ENCODE assay signal across 8 cellular contexts in the genomic region with DNA sequence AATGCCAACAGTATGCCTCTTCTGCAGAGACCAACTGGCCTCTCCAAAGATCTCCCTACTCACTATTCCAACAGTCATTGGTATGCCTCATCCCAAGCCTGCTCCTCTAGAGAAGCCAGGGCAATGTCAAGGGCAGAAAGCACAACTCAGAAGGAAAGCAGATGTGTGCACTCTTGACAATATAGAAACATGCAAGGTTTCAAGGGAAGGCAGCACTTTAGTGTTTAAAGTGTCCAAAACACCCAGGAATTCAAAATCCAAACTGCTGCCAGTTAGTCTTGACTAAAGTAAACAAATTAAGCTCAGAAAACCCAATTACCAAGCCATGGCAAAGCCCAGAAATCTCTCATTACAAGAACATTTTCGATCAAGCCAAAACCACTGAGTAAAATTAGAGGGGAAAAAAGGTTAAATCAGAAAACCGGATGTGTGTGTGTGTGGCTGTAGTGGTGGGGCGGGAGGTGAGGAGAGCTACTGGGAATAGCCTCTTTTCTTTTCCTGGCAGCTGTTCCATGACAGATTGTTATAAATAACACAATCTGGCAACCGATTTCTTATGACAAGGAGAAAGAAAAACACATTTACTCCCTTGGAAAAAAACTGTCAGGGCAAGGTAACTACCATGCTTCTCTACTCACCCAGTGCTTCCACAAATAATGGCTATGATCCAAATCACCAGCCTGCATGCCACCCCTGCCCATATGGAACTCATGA. TPM values are rescaled to one million over a fixed set of nuclear protein-coding genes. Genes with fewer than 3 reads are reported as not detected.
DNase-seq lines count a peak whose midpoint lies in the region; ATAC-seq and TF ChIP-seq lines count a peak whose summit lies in the region.

No MANE protein-coding gene starts in this region.

- H3K27me3 ChIP-seq in gastrocnemius medialis = no peaks in the 10 kb centered on the region

- intact Hi-C loops in gastrocnemius medialis (cut with DNase I; ENCODE audit: low total_unique reads) = no loop called here

- peak overlapping the region; percentile 24 to 77 (median 60) for H3K27ac ChIP-seq in gastrocnemius medialis

- no peaks in the 10 kb centered on the region for H3K9me3 ChIP-seq in gastrocnemius medialis

- in situ Hi-C loops in gastrocnemius medialis (cut with MboI; ENCODE audit: low sequenced_read_pairs in 4 of 4) = no loop called here

- TF ChIP-seq CTCF in gastrocnemius medialis (IDR thresholded peaks at IDR 0.05 in 4 of 5, conservative IDR thresholded peaks at IDR 0.05 in 1 of 5) = no peak

- H3K4me3 ChIP-seq in gastrocnemius medialis = no peak overlapping the region

- DNase-seq in Daoy (ENCODE audit: low read depth) = peak; percentile 50
- DNase-seq in RPMI7951 (ENCODE audit: low read depth) = peak; percentile 87
- peak; percentile 98 for DNase-seq in fibroblast of peridontal ligament (ENCODE audit: extremely low read depth)
- DNase-seq in gastrocnemius medialis = no peak
- no peak for DNase-seq in GOT3 (lab: John Stamatoyannopoulos, UW)
- DNase-seq in stimulated activated CD8-positive, alpha-beta memory T cell treated with anti-CD3 and anti-CD28 coated beads, Interleukin-4, amount 100 ng/mL, for 48 hours = no peak

- no peak for TF ChIP-seq POLR2A in gastrocnemius medialis (IDR thresholded peaks at IDR 0.05)

- H3K4me1 ChIP-seq in gastrocnemius medialis = peaks cover 32 to 35% of the 10 kb centered on the region in 2 donors

- ATAC-seq in gastrocnemius medialis = peak; percentile 47 to 80
- no peak for ATAC-seq in GM18907 (IDR thresholded peaks at IDR 0.05; ENCODE audit: unreplicated experiment)
- ATAC-seq in HG03565 (IDR thresholded peaks at IDR 0.05; ENCODE audit: unreplicated experiment) = no peak

- H3K36me3 ChIP-seq in gastrocnemius medialis = no peaks in the 10 kb centered on the region

RNA-seq across cellular contexts. Expression of a gene that starts 39.2 kb away (rescaled TPM):
- total RNA-seq in Daoy (2014; rRNA removed; shearing (Covaris generic)) = 60.8 and 70.5 TPM in 2 replicates
- 56.0 and 63.9 TPM in 2 replicates for total RNA-seq in RPMI7951 (2014; rRNA removed; shearing (Covaris generic))
- 10 to 100 TPM; 33.0 to 60.6 (median 54.7) TPM for total RNA-seq in gastrocnemius medialis

Comparison
In these comparisons a context has a peak if more than half of its experiments do, and no peak if none do; other contexts are left out.
1. DNase-seq: peak in Daoy (single experiment), RPMI7951 (single experiment) and fibroblast of peridontal ligament (single experiment); none in gastrocnemius medialis (0 of 2), GOT3 (single experiment) and stimulated activated CD8-positive, alpha-beta memory T cell treated with anti-CD3 and anti-CD28 coated beads, Interleukin-4, amount 100 ng/mL, for 48 hours (single experiment).
2. ATAC-seq: peak in gastrocnemius medialis (2 of 2); none in GM18907 (single experiment) and HG03565 (single experiment).